ENCODE assay signal across 8 cellular contexts in the genomic region with DNA sequence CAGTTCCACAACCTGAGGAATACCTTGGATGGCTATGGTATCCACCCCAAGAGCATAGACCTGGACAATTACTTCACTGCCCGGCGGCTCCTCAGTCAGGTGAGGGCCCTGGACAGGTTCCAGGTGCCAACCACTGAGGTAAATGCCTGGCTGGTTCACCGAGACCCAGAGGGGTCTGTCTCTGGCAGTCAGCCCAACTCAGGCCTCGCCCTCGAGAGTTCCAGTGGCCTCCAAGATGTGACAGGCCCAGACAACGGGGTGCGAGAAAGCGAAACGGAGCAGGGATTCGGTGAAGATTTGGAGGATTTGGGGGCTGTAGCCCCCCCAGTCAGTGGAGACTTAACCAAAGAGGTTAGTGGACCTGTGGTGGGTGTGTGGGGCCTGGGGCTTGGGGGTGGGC. TPM values are rescaled to one million over a fixed set of nuclear protein-coding genes. Genes with fewer than 3 reads are reported as not detected.
DNase-seq lines count a peak whose midpoint lies in the region; ATAC-seq and TF ChIP-seq lines count a peak whose summit lies in the region.

No MANE protein-coding gene starts in this region.

- peaks cover 72% of the 10 kb centered on the region for H3K4me1 Mint-ChIP-seq in activated CD8-positive, alpha-beta T cell treated with anti-CD3 and anti-CD28 coated beads, Interleukin-2, amount 10 ng/mL, durations not matched to agents 7 days and 5 days (ENCODE audit: low read depth)

- CTCF ChIA-PET in HEK293 (lab: Yijun Ruan, JAX): interaction anchor here (1.3 kb wide), 1 partner anchor 21 kb away, joined by 3 read pairs; no protein-coding TSS in a partner anchor
- CTCF ChIA-PET in activated CD8-positive, alpha-beta T cell treated with anti-CD3 and anti-CD28 coated beads, Interleukin-2, amount 10 ng/mL, durations not matched to agents 7 days and 5 days (lab: Charles Lee): interaction anchor here (5.2 to 10.9 kb wide), 2 partner anchors 24 to 26 kb away, joined by 44 to 113 read pairs; no protein-coding TSS in a partner anchor

- H3K9me3 Mint-ChIP-seq in activated CD8-positive, alpha-beta T cell treated with anti-CD3 and anti-CD28 coated beads, Interleukin-2, amount 10 ng/mL, durations not matched to agents 7 days and 5 days (ENCODE audit: insufficient read depth): no peaks in the 10 kb centered on the region

- H3K27me3 Mint-ChIP-seq in activated CD8-positive, alpha-beta T cell treated with anti-CD3 and anti-CD28 coated beads, Interleukin-2, amount 10 ng/mL, durations not matched to agents 7 days and 5 days (ENCODE audit: low read depth): no peaks in the 10 kb centered on the region

- peak overlapping the region; percentile 70 for H3K27ac Mint-ChIP-seq in activated CD8-positive, alpha-beta T cell treated with anti-CD3 and anti-CD28 coated beads, Interleukin-2, amount 10 ng/mL, durations not matched to agents 7 days and 5 days

- H3K9me3 ChIP-seq in HEK293 (ENCODE audit: control insufficient read depth, insufficient read depth, low read depth, low read length) (no peaks in the 10 kb centered on the region), skeletal muscle tissue (ENCODE audit: control insufficient read depth in 3 of 3, low read length in 3 of 3) (no peaks in the 10 kb centered on the region)

- peaks cover 52% of the 10 kb centered on the region for H3K4me1 ChIP-seq in HEK293 (ENCODE audit: control insufficient read depth, insufficient read depth, low read length)
- H3K4me1 ChIP-seq in skeletal muscle tissue (ENCODE audit: control insufficient read depth in 3 of 3, insufficient read depth in 3 of 3, low read length in 3 of 3): peaks cover 66 to 73% (median 73%) of the 10 kb centered on the region in 3 donors

- no peak for DNase-seq in activated CD8-positive, alpha-beta T cell treated with anti-CD3 and anti-CD28 coated beads, Interleukin-2, amount 10 ng/mL, durations not matched to agents 7 days and 5 days
- DNase-seq in left ventricle myocardium superior (peak; percentile 57), NOMO-1 treated with DMSO at 0.1 percent for 48 hours (lab: John Stamatoyannopoulos, UW; ENCODE audit: unreplicated experiment) (no peak)

- H3K27ac ChIP-seq in HEK293 (ENCODE audit: extremely low read depth, low read depth, low read length) (peak overlapping the region; percentile 56), skeletal muscle tissue (ENCODE audit: low read depth, low read length) (peak overlapping the region; percentile 99)

- intact Hi-C loops in left ventricle myocardium superior (cut with micrococcal nuclease): no loop called here

- TF ChIP-seq CTCF in HEK293 (tag by site-specific recombination; IDR thresholded peaks at IDR 0.05): no peak

- H3K4me3 Mint-ChIP-seq in activated CD8-positive, alpha-beta T cell treated with anti-CD3 and anti-CD28 coated beads, Interleukin-2, amount 10 ng/mL, durations not matched to agents 7 days and 5 days: no peak overlapping the region

- H3K4me3 ChIP-seq in HEK293 (ENCODE audit: low read depth, low read length): no peak overlapping the region
- H3K4me3 ChIP-seq in skeletal muscle tissue (ENCODE audit: low read length in 3 of 3): peak overlapping the region; percentile 94 to 99 (median 99)

- peak overlapping the region; percentile 89 to 100 (median 95) for H3K9ac ChIP-seq in skeletal muscle tissue (ENCODE audit: low read depth in 1 of 3, low read length in 3 of 3)

- POLR2A ChIA-PET in HEK293 (lab: Yijun Ruan, JAX): no interaction called here
- POLR2A ChIA-PET in activated CD8-positive, alpha-beta T cell treated with anti-CD3 and anti-CD28 coated beads, Interleukin-2, amount 10 ng/mL, durations not matched to agents 7 days and 5 days (lab: Charles Lee): no interaction called here

- ATAC-seq in activated CD8-positive, alpha-beta T cell treated with anti-CD3 and anti-CD28 coated beads, Interleukin-2, amount 10 ng/mL, durations not matched to agents 7 days and 5 days: no peak
- ATAC-seq in left ventricle myocardium superior: no peak
- no peak for ATAC-seq in GM21576 (IDR thresholded peaks at IDR 0.05; ENCODE audit: unreplicated experiment)
- ATAC-seq in HG03342 (IDR thresholded peaks at IDR 0.05; ENCODE audit: unreplicated experiment): no peak
- ATAC-seq in GM18861 (IDR thresholded peaks at IDR 0.05; ENCODE audit: unreplicated experiment): no peak

- no peaks in the 10 kb centered on the region for H3K27me3 ChIP-seq in skeletal muscle tissue (ENCODE audit: control insufficient read depth in 3 of 3, insufficient read depth in 3 of 3, low read length in 3 of 3)

- H3K36me3 ChIP-seq in HEK293 (ENCODE audit: control insufficient read depth in 2 of 2, insufficient read depth in 1 of 2, low read length in 2 of 2): peaks cover 6 to 52% of the 10 kb centered on the region in 2 experiments
- peaks cover 15 to 37% (median 32%) of the 10 kb centered on the region in 3 donors for H3K36me3 ChIP-seq in skeletal muscle tissue (ENCODE audit: control insufficient read depth in 3 of 3, insufficient read depth in 3 of 3, low read length in 3 of 3)

- H3K36me3 Mint-ChIP-seq in activated CD8-positive, alpha-beta T cell treated with anti-CD3 and anti-CD28 coated beads, Interleukin-2, amount 10 ng/mL, durations not matched to agents 7 days and 5 days (ENCODE audit: low read depth): peaks cover 54% of the 10 kb centered on the region

TF ChIP-seq in HEK293, 187 proteins besides CTCF, POLR2A, EP300 and RAD21 (continues in another document):
- TF ChIP-seq ZNF324 (tag by site-specific recombination; IDR thresholded peaks at IDR 0.05): no peak
- TF ChIP-seq ZNF76 (tag by site-specific recombination; IDR thresholded peaks at IDR 0.05; ENCODE audit: borderline replicate concordance, low read depth): no peak
- no peak for TF ChIP-seq ZNF513 (tag by site-specific recombination; IDR thresholded peaks at IDR 0.05)
- TF ChIP-seq ZNF350 (tag by site-specific recombination; IDR thresholded peaks at IDR 0.05): no peak
- TF ChIP-seq, protein P1, sequence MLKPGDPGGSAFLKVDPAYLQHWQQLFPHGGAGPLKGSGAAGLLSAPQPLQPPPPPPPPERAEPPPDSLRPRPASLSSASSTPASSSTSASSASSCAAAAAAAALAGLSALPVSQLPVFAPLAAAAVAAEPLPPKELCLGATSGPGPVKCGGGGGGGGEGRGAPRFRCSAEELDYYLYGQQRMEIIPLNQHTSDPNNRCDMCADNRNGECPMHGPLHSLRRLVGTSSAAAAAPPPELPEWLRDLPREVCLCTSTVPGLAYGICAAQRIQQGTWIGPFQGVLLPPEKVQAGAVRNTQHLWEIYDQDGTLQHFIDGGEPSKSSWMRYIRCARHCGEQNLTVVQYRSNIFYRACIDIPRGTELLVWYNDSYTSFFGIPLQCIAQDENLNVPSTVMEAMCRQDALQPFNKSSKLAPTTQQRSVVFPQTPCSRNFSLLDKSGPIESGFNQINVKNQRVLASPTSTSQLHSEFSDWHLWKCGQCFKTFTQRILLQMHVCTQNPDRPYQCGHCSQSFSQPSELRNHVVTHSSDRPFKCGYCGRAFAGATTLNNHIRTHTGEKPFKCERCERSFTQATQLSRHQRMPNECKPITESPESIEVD (tag by site-specific recombination; IDR thresholded peaks at IDR 0.05): no peak
- no peak for TF ChIP-seq ZNF558 (tag by site-specific recombination; IDR thresholded peaks at IDR 0.05)
- TF ChIP-seq ZNF354C (tag by site-specific recombination; IDR thresholded peaks at IDR 0.05; ENCODE audit: borderline replicate concordance, low read depth): no peak
- TF ChIP-seq, protein P2, sequence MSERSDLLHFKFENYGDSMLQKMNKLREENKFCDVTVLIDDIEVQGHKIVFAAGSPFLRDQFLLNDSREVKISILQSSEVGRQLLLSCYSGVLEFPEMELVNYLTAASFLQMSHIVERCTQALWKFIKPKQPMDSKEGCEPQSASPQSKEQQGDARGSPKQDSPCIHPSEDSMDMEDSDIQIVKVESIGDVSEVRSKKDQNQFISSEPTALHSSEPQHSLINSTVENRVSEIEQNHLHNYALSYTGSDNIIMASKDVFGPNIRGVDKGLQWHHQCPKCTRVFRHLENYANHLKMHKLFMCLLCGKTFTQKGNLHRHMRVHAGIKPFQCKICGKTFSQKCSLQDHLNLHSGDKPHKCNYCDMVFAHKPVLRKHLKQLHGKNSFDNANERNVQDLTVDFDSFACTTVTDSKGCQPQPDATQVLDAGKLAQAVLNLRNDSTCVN (tag by site-specific recombination; optimal IDR thresholded peaks at IDR 0.05): no peak
- no peak for TF ChIP-seq ZNF10 (tag by site-specific recombination; IDR thresholded peaks at IDR 0.05)

RNA-seq across cellular contexts. Expression of gene NFE2L1, which starts 3.1 kb away (rescaled TPM):
- total RNA-seq in activated CD8-positive, alpha-beta T cell treated with anti-CD3 and anti-CD28 coated beads, Interleukin-2, amount 10 ng/mL, durations not matched to agents 7 days and 5 days: 10 to 100 TPM; 44.1 to 50.7 TPM
- total RNA-seq in left ventricle myocardium superior (886 TPM), skeletal muscle tissue (93.4 TPM)

RNA-seq across cellular contexts. Expression of gene COPZ2, which starts 13.7 kb away (rescaled TPM):
- 1 to 10 TPM; 5.1 to 5.5 TPM for total RNA-seq in activated CD8-positive, alpha-beta T cell treated with anti-CD3 and anti-CD28 coated beads, Interleukin-2, amount 10 ng/mL, durations not matched to agents 7 days and 5 days
- total RNA-seq in left ventricle myocardium superior (58.2 TPM), skeletal muscle tissue (39.7 TPM)

RNA-seq across cellular contexts. Expression of gene CBX1, which starts 50.0 kb away (rescaled TPM):
- 10 to 100 TPM; 68.2 to 70.3 TPM for total RNA-seq in activated CD8-positive, alpha-beta T cell treated with anti-CD3 and anti-CD28 coated beads, Interleukin-2, amount 10 ng/mL, durations not matched to agents 7 days and 5 days
- total RNA-seq in left ventricle myocardium superior (37.9 TPM), skeletal muscle tissue (39.1 TPM)

RNA-seq across cellular contexts. Expression of gene SNX11, which starts 56.3 kb away (rescaled TPM):
- 10 to 100 TPM; 33.3 to 34.2 TPM for total RNA-seq in activated CD8-positive, alpha-beta T cell treated with anti-CD3 and anti-CD28 coated beads, Interleukin-2, amount 10 ng/mL, durations not matched to agents 7 days and 5 days
- total RNA-seq in left ventricle myocardium superior: 11.1 TPM
- 7.3 TPM for total RNA-seq in skeletal muscle tissue
